ENCODE assay signal across 11 cellular contexts in genomic region chr1:203380395-203381150, GRCh38.
DNase-seq lines count a peak whose midpoint lies in the region; ATAC-seq lines count a peak whose summit lies in the region.
"Had no signal": no experiment of that assay in that cellular context is flagged by ENCODE, and none has a peak within 500 bp of the region (broad histone marks: within the 10 kb centered on the region; RNA-seq: fewer than 3 reads in every experiment).

No MANE protein-coding gene starts in this region.

- H3K27me3 Mint-ChIP-seq in dendritic cell treated with granulocyte-macrophage colony-stimulating factor and Interleukin-4, amounts not matched to agents 40 ng/mL and 50 ng/mL, for 4 days = peaks cover 14% of the 10 kb centered on the region

- H3K9me3 Mint-ChIP-seq in dendritic cell treated with granulocyte-macrophage colony-stimulating factor and Interleukin-4, amounts not matched to agents 40 ng/mL and 50 ng/mL, for 4 days = no peaks in the 10 kb centered on the region

- H3K4me1 ChIP-seq in subcutaneous abdominal adipose tissue (ENCODE audit: control insufficient read depth in 5 of 5, insufficient read depth in 5 of 5, low read length in 5 of 5) = peaks cover 0 to 40% (median 38%) of the 10 kb centered on the region in 5 donors

- no peaks in the 10 kb centered on the region for H3K36me3 Mint-ChIP-seq in dendritic cell treated with granulocyte-macrophage colony-stimulating factor and Interleukin-4, amounts not matched to agents 40 ng/mL and 50 ng/mL, for 4 days (ENCODE audit: low read depth)

- no peak overlapping the region for H3K4me3 ChIP-seq in subcutaneous abdominal adipose tissue (ENCODE audit: low read depth in 1 of 5, low read length in 5 of 5)
- H3K4me3 ChIP-seq: esophagus squamous epithelium had no signal

- no peaks in the 10 kb centered on the region for H3K27me3 ChIP-seq in subcutaneous abdominal adipose tissue (ENCODE audit: control insufficient read depth in 5 of 5, insufficient read depth in 4 of 5, low read length in 5 of 5)

- H3K4me1 Mint-ChIP-seq in dendritic cell treated with granulocyte-macrophage colony-stimulating factor and Interleukin-4, amounts not matched to agents 40 ng/mL and 50 ng/mL, for 4 days (ENCODE audit: low read depth) = peaks cover 40% of the 10 kb centered on the region

- no peaks in the 10 kb centered on the region for H3K9me3 ChIP-seq in subcutaneous abdominal adipose tissue (ENCODE audit: control insufficient read depth in 5 of 5, low read length in 5 of 5)
- H3K9me3 ChIP-seq: Caco-2, esophagus squamous epithelium had no signal

- peak overlapping the region; percentile 57 for H3K27ac Mint-ChIP-seq in dendritic cell treated with granulocyte-macrophage colony-stimulating factor and Interleukin-4, amounts not matched to agents 40 ng/mL and 50 ng/mL, for 4 days

- DNase-seq in stimulated activated CD4-positive, alpha-beta T cell treated with anti-CD3 and anti-CD28 coated beads, Interleukin-2, amount 100 ng/mL, for 24 hours = no peak
- no peak for DNase-seq in SW480 (ENCODE audit: low spot score)
- DNase-seq: activated CD4-positive, alpha-beta T cell treated with anti-CD3 and anti-CD28 coated beads for 1 hour; Caco-2; esophagus squamous epithelium; NCI-H446 treated with DMSO at 0.1 percent for 48 hours had no signal

- H3K9ac ChIP-seq in subcutaneous abdominal adipose tissue (ENCODE audit: low read length in 5 of 5) = peak overlapping the region in 1 of 5 donors; percentile 23

- no peak overlapping the region for H3K4me3 Mint-ChIP-seq in dendritic cell treated with granulocyte-macrophage colony-stimulating factor and Interleukin-4, amounts not matched to agents 40 ng/mL and 50 ng/mL, for 4 days

- H3K36me3 ChIP-seq in subcutaneous abdominal adipose tissue (ENCODE audit: control insufficient read depth in 5 of 5, insufficient read depth in 5 of 5, low read length in 5 of 5) = peaks cover 4 to 8% (median 7%) of the 10 kb centered on the region in 5 donors
- H3K36me3 ChIP-seq: esophagus squamous epithelium had no signal

- peak; percentile 32 for ATAC-seq in GM19025 (IDR thresholded peaks at IDR 0.05; ENCODE audit: low read depth, unreplicated experiment)
- ATAC-seq in HG02884 (IDR thresholded peaks at IDR 0.05; ENCODE audit: unreplicated experiment) = peak; percentile 56
- ATAC-seq in HG03175 (IDR thresholded peaks at IDR 0.05; ENCODE audit: unreplicated experiment) = no peak

- peak overlapping the region; percentile 28 for H3K27ac ChIP-seq in subcutaneous abdominal adipose tissue (ENCODE audit: low read depth, low read length)

- intact Hi-C loops in dendritic cell treated with granulocyte-macrophage colony-stimulating factor and Interleukin-4, amounts not matched to agents 40 ng/mL and 50 ng/mL, for 4 days (cut with micrococcal nuclease) = loop anchor here (5.0 kb wide), 1 partner anchor 47 kb away; no protein-coding TSS in a partner anchor
